In the genomic region with DNA sequence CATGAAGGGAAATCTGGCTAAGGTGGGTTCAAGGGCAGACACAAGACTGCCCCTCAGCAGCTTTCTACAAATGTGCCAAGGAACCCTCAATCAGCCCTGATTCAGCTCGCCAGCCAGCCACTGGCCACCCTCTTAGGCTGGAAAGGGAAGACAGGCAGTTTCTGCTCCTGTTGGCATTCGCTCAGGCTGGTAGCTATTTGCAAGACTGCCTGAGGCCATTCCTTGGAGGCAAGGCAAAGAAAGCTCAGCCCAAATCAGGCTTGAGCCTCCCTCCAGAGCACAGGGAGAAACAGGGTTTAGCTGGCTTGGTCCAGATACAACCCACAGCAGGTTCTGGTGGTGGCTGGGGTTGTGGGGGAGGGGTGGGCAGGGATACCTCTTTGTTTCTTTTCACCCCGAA, we compare ENCODE assay signal across 1 cellular context.
TF ChIP-seq lines count a peak whose summit lies in the region.

No MANE protein-coding gene starts in this region.

TF ChIP-seq in H1, 55 proteins besides CTCF, POLR2A, EP300 and RAD21:
- no peak for TF ChIP-seq SIN3A (conservative IDR thresholded peaks at IDR 0.05 in 1 of 2, IDR thresholded peaks at IDR 0.05 in 1 of 2; ENCODE audit: low read depth in 1 of 2, low read length in 2 of 2)
- no peak for TF ChIP-seq RXRA (IDR thresholded peaks at IDR 0.05; ENCODE audit: insufficient read depth, low read depth, low read length)
- TF ChIP-seq BCL11A (IDR thresholded peaks at IDR 0.05; ENCODE audit: low read depth in 2 of 2, low read length in 2 of 2) = no peak
- TF ChIP-seq CTBP2 (IDR thresholded peaks at IDR 0.05; ENCODE audit: borderline replicate concordance, insufficient read depth, insufficient read length, low read length) = no peak
- TF ChIP-seq NANOG (IDR thresholded peaks at IDR 0.05; ENCODE audit: insufficient read depth, low read depth, low read length, poor library complexity, severe bottlenecking) = no peak
- TF ChIP-seq HDAC6 (IDR thresholded peaks at IDR 0.05; ENCODE audit: low read depth, low read length) = no peak
- no peak for TF ChIP-seq SUZ12 (IDR thresholded peaks at IDR 0.05; ENCODE audit: low read length)
- TF ChIP-seq FOSL1 (IDR thresholded peaks at IDR 0.05; ENCODE audit: insufficient read depth, low read depth, low read length) = no peak
- TF ChIP-seq, protein P1, sequence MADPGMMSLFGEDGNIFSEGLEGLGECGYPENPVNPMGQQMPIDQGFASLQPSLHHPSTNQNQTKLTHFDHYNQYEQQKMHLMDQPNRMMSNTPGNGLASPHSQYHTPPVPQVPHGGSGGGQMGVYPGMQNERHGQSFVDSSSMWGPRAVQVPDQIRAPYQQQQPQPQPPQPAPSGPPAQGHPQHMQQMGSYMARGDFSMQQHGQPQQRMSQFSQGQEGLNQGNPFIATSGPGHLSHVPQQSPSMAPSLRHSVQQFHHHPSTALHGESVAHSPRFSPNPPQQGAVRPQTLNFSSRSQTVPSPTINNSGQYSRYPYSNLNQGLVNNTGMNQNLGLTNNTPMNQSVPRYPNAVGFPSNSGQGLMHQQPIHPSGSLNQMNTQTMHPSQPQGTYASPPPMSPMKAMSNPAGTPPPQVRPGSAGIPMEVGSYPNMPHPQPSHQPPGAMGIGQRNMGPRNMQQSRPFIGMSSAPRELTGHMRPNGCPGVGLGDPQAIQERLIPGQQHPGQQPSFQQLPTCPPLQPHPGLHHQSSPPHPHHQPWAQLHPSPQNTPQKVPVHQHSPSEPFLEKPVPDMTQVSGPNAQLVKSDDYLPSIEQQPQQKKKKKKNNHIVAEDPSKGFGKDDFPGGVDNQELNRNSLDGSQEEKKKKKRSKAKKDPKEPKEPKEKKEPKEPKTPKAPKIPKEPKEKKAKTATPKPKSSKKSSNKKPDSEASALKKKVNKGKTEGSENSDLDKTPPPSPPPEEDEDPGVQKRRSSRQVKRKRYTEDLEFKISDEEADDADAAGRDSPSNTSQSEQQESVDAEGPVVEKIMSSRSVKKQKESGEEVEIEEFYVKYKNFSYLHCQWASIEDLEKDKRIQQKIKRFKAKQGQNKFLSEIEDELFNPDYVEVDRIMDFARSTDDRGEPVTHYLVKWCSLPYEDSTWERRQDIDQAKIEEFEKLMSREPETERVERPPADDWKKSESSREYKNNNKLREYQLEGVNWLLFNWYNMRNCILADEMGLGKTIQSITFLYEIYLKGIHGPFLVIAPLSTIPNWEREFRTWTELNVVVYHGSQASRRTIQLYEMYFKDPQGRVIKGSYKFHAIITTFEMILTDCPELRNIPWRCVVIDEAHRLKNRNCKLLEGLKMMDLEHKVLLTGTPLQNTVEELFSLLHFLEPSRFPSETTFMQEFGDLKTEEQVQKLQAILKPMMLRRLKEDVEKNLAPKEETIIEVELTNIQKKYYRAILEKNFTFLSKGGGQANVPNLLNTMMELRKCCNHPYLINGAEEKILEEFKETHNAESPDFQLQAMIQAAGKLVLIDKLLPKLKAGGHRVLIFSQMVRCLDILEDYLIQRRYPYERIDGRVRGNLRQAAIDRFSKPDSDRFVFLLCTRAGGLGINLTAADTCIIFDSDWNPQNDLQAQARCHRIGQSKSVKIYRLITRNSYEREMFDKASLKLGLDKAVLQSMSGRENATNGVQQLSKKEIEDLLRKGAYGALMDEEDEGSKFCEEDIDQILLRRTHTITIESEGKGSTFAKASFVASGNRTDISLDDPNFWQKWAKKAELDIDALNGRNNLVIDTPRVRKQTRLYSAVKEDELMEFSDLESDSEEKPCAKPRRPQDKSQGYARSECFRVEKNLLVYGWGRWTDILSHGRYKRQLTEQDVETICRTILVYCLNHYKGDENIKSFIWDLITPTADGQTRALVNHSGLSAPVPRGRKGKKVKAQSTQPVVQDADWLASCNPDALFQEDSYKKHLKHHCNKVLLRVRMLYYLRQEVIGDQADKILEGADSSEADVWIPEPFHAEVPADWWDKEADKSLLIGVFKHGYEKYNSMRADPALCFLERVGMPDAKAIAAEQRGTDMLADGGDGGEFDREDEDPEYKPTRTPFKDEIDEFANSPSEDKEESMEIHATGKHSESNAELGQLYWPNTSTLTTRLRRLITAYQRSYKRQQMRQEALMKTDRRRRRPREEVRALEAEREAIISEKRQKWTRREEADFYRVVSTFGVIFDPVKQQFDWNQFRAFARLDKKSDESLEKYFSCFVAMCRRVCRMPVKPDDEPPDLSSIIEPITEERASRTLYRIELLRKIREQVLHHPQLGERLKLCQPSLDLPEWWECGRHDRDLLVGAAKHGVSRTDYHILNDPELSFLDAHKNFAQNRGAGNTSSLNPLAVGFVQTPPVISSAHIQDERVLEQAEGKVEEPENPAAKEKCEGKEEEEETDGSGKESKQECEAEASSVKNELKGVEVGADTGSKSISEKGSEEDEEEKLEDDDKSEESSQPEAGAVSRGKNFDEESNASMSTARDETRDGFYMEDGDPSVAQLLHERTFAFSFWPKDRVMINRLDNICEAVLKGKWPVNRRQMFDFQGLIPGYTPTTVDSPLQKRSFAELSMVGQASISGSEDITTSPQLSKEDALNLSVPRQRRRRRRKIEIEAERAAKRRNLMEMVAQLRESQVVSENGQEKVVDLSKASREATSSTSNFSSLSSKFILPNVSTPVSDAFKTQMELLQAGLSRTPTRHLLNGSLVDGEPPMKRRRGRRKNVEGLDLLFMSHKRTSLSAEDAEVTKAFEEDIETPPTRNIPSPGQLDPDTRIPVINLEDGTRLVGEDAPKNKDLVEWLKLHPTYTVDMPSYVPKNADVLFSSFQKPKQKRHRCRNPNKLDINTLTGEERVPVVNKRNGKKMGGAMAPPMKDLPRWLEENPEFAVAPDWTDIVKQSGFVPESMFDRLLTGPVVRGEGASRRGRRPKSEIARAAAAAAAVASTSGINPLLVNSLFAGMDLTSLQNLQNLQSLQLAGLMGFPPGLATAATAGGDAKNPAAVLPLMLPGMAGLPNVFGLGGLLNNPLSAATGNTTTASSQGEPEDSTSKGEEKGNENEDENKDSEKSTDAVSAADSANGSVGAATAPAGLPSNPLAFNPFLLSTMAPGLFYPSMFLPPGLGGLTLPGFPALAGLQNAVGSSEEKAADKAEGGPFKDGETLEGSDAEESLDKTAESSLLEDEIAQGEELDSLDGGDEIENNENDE (IDR thresholded peaks at IDR 0.05; ENCODE audit: insufficient replicate concordance, low read length) = no peak
- TF ChIP-seq TAF1 (IDR thresholded peaks at IDR 0.05; ENCODE audit: low read depth, low read length) = no peak
- no peak for TF ChIP-seq JUND (IDR thresholded peaks at IDR 0.05; ENCODE audit: low read length)
- TF ChIP-seq NRF1 (IDR thresholded peaks at IDR 0.05; ENCODE audit: low read depth, low read length) = no peak
- TF ChIP-seq, protein P2, sequence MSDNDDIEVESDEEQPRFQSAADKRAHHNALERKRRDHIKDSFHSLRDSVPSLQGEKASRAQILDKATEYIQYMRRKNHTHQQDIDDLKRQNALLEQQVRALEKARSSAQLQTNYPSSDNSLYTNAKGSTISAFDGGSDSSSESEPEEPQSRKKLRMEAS (IDR thresholded peaks at IDR 0.05) = no peak
- TF ChIP-seq, protein P3, sequence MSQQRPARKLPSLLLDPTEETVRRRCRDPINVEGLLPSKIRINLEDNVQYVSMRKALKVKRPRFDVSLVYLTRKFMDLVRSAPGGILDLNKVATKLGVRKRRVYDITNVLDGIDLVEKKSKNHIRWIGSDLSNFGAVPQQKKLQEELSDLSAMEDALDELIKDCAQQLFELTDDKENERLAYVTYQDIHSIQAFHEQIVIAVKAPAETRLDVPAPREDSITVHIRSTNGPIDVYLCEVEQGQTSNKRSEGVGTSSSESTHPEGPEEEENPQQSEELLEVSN (IDR thresholded peaks at IDR 0.05) = no peak
- TF ChIP-seq POLR2AphosphoS5 (IDR thresholded peaks at IDR 0.05; ENCODE audit: low read depth, low read length) = no peak
- no peak for TF ChIP-seq KDM5A (IDR thresholded peaks at IDR 0.05; ENCODE audit: low read length)
- TF ChIP-seq TBP (IDR thresholded peaks at IDR 0.05; ENCODE audit: low read depth, low read length) = no peak
